Comparison of ENCODE assay signal across 1 cellular context in the genomic region with DNA sequence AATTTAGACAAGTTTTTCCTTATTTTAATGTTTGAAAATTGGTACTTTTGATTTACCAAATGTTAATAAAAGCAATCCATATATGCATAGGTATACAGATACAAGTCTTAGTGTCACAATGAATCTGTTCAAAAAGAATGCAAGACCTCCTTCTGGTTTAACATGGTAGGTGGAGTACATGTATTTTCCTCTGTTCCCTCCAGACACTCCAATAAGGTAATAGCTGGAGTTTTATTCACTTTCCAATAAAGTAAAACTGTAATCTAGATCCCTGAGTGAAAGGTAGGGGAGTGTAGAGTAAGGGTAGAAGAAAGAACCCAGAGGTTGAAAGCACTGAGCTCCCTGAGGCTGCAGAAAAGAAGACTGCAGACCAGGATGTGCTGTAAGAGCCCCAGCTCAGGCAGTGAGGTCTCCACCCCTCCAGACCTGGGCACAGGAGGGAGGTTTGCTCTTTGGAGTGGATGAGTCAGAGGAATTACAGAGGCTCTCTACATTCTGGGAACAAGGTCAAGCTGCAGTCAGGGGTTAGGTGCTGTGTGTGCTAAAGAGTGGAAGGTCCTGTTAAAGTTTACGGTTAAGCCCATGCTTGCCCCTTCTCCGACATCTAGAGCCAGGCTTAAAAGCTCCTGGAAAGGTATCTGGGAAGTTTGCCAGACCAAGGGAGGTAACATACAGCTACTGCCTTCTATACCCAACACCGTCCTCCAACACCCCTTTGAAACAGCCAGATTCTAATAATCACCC.
A peak's percentile ranks its signal among the peaks of the same experiment; 100 is the strongest.
TF ChIP-seq lines count a peak whose summit lies in the region.

No MANE protein-coding gene starts in this region.

TF ChIP-seq in HepG2, 621 proteins besides CTCF, POLR2A, EP300 and RAD21 (continued from another document and continues in another):
- TF ChIP-seq, protein P1, sequence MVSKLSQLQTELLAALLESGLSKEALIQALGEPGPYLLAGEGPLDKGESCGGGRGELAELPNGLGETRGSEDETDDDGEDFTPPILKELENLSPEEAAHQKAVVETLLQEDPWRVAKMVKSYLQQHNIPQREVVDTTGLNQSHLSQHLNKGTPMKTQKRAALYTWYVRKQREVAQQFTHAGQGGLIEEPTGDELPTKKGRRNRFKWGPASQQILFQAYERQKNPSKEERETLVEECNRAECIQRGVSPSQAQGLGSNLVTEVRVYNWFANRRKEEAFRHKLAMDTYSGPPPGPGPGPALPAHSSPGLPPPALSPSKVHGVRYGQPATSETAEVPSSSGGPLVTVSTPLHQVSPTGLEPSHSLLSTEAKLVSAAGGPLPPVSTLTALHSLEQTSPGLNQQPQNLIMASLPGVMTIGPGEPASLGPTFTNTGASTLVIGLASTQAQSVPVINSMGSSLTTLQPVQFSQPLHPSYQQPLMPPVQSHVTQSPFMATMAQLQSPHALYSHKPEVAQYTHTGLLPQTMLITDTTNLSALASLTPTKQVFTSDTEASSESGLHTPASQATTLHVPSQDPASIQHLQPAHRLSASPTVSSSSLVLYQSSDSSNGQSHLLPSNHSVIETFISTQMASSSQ (IDR thresholded peaks at IDR 0.05; ENCODE audit: low read depth) = no peak
- TF ChIP-seq, protein P1 (CRISPR knock-in tag; IDR thresholded peaks at IDR 0.05; ENCODE audit: borderline replicate concordance) = no peak
- TF ChIP-seq, protein P2, sequence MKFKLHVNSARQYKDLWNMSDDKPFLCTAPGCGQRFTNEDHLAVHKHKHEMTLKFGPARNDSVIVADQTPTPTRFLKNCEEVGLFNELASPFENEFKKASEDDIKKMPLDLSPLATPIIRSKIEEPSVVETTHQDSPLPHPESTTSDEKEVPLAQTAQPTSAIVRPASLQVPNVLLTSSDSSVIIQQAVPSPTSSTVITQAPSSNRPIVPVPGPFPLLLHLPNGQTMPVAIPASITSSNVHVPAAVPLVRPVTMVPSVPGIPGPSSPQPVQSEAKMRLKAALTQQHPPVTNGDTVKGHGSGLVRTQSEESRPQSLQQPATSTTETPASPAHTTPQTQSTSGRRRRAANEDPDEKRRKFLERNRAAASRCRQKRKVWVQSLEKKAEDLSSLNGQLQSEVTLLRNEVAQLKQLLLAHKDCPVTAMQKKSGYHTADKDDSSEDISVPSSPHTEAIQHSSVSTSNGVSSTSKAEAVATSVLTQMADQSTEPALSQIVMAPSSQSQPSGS (CRISPR knock-in tag; IDR thresholded peaks at IDR 0.05) = no peak
- TF ChIP-seq TSC22D2 (CRISPR knock-in tag; IDR thresholded peaks at IDR 0.05; ENCODE audit: borderline replicate concordance) (no peak), ADNP (CRISPR knock-in tag; IDR thresholded peaks at IDR 0.05) (no peak), ASH2L (IDR thresholded peaks at IDR 0.05; ENCODE audit: insufficient read length, low read depth, low read length) (peak; percentile 37), ZNF83 (CRISPR knock-in tag; IDR thresholded peaks at IDR 0.05; ENCODE audit: borderline replicate concordance) (no peak), ZNF850 (CRISPR knock-in tag; conservative IDR thresholded peaks at IDR 0.05) (no peak), ATAD3A (CRISPR knock-in tag; IDR thresholded peaks at IDR 0.05) (no peak), SOX13 (IDR thresholded peaks at IDR 0.05) (no peak), SOX13 (CRISPR knock-in tag; conservative IDR thresholded peaks at IDR 0.05 in 1 of 2, IDR thresholded peaks at IDR 0.05 in 1 of 2) (0 out of 4 replicates have a peak, but pooled peaks of 1 of the 2 experiments have one; percentile 24), SRSF9 (IDR thresholded peaks at IDR 0.05; ENCODE audit: borderline replicate concordance, insufficient read depth, low read depth, low read length, poor library complexity, severe bottlenecking) (no peak), ETV5 (CRISPR knock-in tag; IDR thresholded peaks at IDR 0.05; ENCODE audit: borderline replicate concordance) (peak; percentile 29; the same call in 1 of the 2 replicates), HNF4A (CRISPR knock-in tag; IDR thresholded peaks at IDR 0.05) (peak; percentile 48; the same call in 1 of the 2 replicates), ZNF333 (CRISPR knock-in tag; IDR thresholded peaks at IDR 0.05; ENCODE audit: borderline replicate concordance) (no peak), MAFF (IDR thresholded peaks at IDR 0.05; ENCODE audit: low read depth, low read length) (peak; percentile 25; the same call in 1 of the 2 replicates), KDM4B (CRISPR knock-in tag; IDR thresholded peaks at IDR 0.05) (no peak), ZFP36 (IDR thresholded peaks at IDR 0.05; ENCODE audit: borderline replicate concordance, low read depth, low read length, partially characterized antibody) (no peak), ZKSCAN5 (CRISPR knock-in tag; IDR thresholded peaks at IDR 0.05) (0 out of 2 replicates have a peak, but pooled peaks have one; percentile 47), SALL1 (CRISPR knock-in tag; IDR thresholded peaks at IDR 0.05) (peak; percentile 51; the same call in 1 of the 2 replicates), ERF (CRISPR knock-in tag; IDR thresholded peaks at IDR 0.05) (peak; percentile 43; the same call in 1 of the 2 replicates), RFXANK (CRISPR knock-in tag; IDR thresholded peaks at IDR 0.05) (no peak), ZNF614 (CRISPR knock-in tag; IDR thresholded peaks at IDR 0.05; ENCODE audit: borderline replicate concordance) (peak; percentile 70; the same call in 1 of the 2 replicates), MIXL1 (CRISPR knock-in tag; IDR thresholded peaks at IDR 0.05) (0 out of 2 replicates have a peak, but pooled peaks have one; percentile 54), SOX6 (IDR thresholded peaks at IDR 0.05) (no peak), SOX6 (CRISPR knock-in tag; IDR thresholded peaks at IDR 0.05) (0 out of 2 replicates have a peak, but pooled peaks have one; percentile 29), ZNF607 (CRISPR knock-in tag; IDR thresholded peaks at IDR 0.05; ENCODE audit: borderline replicate concordance) (no peak), ZNF557 (CRISPR knock-in tag; IDR thresholded peaks at IDR 0.05) (no peak), ZSCAN21 (CRISPR knock-in tag; IDR thresholded peaks at IDR 0.05; ENCODE audit: borderline replicate concordance) (no peak), RAD51 (IDR thresholded peaks at IDR 0.05; ENCODE audit: borderline replicate concordance) (no peak), ZNF460 (CRISPR knock-in tag; IDR thresholded peaks at IDR 0.05; ENCODE audit: borderline replicate concordance) (no peak), PRPF4 (IDR thresholded peaks at IDR 0.05; ENCODE audit: low read depth, low read length, poor library complexity, severe bottlenecking) (no peak), ZNF235 (CRISPR knock-in tag; IDR thresholded peaks at IDR 0.05; ENCODE audit: borderline replicate concordance) (no peak), NPAS2 (CRISPR knock-in tag; IDR thresholded peaks at IDR 0.05; ENCODE audit: borderline replicate concordance) (no peak), ZNF589 (CRISPR knock-in tag; conservative IDR thresholded peaks at IDR 0.05) (no peak)
- TF ChIP-seq, protein P3, sequence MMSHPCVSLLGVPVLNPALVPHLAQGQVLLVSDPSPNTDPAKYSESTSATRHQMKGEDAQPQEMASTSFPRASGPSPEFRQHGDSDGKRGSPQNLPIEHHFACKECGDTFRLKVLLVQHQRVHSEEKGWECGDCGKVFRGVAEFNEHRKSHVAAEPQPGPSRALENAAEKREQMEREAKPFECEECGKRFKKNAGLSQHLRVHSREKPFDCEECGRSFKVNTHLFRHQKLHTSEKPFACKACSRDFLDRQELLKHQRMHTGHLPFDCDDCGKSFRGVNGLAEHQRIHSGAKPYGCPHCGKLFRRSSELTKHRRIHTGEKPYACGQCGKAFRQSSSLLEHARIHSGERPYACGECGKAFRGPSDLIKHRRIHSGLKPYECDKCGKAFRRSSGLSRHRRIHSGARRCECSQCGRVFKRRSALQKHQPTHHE (CRISPR knock-in tag; IDR thresholded peaks at IDR 0.05; ENCODE audit: borderline replicate concordance) = no peak
- TF ChIP-seq, protein P4, sequence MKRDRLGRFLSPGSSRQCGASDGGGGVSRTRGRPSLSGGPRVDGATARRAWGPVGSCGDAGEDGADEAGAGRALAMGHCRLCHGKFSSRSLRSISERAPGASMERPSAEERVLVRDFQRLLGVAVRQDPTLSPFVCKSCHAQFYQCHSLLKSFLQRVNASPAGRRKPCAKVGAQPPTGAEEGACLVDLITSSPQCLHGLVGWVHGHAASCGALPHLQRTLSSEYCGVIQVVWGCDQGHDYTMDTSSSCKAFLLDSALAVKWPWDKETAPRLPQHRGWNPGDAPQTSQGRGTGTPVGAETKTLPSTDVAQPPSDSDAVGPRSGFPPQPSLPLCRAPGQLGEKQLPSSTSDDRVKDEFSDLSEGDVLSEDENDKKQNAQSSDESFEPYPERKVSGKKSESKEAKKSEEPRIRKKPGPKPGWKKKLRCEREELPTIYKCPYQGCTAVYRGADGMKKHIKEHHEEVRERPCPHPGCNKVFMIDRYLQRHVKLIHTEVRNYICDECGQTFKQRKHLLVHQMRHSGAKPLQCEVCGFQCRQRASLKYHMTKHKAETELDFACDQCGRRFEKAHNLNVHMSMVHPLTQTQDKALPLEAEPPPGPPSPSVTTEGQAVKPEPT (CRISPR knock-in tag; IDR thresholded peaks at IDR 0.05; ENCODE audit: low read depth) = no peak
- TF ChIP-seq, protein P5, sequence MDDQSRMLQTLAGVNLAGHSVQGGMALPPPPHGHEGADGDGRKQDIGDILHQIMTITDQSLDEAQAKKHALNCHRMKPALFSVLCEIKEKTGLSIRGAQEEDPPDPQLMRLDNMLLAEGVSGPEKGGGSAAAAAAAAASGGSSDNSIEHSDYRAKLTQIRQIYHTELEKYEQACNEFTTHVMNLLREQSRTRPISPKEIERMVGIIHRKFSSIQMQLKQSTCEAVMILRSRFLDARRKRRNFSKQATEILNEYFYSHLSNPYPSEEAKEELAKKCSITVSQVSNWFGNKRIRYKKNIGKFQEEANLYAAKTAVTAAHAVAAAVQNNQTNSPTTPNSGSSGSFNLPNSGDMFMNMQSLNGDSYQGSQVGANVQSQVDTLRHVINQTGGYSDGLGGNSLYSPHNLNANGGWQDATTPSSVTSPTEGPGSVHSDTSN (CRISPR knock-in tag; IDR thresholded peaks at IDR 0.05; ENCODE audit: borderline replicate concordance) = no peak
- TF ChIP-seq, protein P6, sequence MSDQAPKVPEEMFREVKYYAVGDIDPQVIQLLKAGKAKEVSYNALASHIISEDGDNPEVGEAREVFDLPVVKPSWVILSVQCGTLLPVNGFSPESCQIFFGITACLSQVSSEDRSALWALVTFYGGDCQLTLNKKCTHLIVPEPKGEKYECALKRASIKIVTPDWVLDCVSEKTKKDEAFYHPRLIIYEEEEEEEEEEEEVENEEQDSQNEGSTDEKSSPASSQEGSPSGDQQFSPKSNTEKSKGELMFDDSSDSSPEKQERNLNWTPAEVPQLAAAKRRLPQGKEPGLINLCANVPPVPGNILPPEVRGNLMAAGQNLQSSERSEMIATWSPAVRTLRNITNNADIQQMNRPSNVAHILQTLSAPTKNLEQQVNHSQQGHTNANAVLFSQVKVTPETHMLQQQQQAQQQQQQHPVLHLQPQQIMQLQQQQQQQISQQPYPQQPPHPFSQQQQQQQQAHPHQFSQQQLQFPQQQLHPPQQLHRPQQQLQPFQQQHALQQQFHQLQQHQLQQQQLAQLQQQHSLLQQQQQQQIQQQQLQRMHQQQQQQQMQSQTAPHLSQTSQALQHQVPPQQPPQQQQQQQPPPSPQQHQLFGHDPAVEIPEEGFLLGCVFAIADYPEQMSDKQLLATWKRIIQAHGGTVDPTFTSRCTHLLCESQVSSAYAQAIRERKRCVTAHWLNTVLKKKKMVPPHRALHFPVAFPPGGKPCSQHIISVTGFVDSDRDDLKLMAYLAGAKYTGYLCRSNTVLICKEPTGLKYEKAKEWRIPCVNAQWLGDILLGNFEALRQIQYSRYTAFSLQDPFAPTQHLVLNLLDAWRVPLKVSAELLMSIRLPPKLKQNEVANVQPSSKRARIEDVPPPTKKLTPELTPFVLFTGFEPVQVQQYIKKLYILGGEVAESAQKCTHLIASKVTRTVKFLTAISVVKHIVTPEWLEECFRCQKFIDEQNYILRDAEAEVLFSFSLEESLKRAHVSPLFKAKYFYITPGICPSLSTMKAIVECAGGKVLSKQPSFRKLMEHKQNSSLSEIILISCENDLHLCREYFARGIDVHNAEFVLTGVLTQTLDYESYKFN (CRISPR knock-in tag; conservative IDR thresholded peaks at IDR 0.05) = peak; percentile 48; the same call in 1 of the 2 replicates
- TF ChIP-seq, protein P7, sequence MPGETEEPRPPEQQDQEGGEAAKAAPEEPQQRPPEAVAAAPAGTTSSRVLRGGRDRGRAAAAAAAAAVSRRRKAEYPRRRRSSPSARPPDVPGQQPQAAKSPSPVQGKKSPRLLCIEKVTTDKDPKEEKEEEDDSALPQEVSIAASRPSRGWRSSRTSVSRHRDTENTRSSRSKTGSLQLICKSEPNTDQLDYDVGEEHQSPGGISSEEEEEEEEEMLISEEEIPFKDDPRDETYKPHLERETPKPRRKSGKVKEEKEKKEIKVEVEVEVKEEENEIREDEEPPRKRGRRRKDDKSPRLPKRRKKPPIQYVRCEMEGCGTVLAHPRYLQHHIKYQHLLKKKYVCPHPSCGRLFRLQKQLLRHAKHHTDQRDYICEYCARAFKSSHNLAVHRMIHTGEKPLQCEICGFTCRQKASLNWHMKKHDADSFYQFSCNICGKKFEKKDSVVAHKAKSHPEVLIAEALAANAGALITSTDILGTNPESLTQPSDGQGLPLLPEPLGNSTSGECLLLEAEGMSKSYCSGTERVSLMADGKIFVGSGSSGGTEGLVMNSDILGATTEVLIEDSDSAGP (CRISPR knock-in tag; IDR thresholded peaks at IDR 0.05; ENCODE audit: borderline replicate concordance) = no peak
- TF ChIP-seq, protein P8, sequence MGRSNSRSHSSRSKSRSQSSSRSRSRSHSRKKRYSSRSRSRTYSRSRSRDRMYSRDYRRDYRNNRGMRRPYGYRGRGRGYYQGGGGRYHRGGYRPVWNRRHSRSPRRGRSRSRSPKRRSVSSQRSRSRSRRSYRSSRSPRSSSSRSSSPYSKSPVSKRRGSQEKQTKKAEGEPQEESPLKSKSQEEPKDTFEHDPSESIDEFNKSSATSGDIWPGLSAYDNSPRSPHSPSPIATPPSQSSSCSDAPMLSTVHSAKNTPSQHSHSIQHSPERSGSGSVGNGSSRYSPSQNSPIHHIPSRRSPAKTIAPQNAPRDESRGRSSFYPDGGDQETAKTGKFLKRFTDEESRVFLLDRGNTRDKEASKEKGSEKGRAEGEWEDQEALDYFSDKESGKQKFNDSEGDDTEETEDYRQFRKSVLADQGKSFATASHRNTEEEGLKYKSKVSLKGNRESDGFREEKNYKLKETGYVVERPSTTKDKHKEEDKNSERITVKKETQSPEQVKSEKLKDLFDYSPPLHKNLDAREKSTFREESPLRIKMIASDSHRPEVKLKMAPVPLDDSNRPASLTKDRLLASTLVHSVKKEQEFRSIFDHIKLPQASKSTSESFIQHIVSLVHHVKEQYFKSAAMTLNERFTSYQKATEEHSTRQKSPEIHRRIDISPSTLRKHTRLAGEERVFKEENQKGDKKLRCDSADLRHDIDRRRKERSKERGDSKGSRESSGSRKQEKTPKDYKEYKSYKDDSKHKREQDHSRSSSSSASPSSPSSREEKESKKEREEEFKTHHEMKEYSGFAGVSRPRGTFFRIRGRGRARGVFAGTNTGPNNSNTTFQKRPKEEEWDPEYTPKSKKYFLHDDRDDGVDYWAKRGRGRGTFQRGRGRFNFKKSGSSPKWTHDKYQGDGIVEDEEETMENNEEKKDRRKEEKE (IDR thresholded peaks at IDR 0.05) = no peak
